Comparison of ENCODE assay signal across 8 cellular contexts in the genomic region with DNA sequence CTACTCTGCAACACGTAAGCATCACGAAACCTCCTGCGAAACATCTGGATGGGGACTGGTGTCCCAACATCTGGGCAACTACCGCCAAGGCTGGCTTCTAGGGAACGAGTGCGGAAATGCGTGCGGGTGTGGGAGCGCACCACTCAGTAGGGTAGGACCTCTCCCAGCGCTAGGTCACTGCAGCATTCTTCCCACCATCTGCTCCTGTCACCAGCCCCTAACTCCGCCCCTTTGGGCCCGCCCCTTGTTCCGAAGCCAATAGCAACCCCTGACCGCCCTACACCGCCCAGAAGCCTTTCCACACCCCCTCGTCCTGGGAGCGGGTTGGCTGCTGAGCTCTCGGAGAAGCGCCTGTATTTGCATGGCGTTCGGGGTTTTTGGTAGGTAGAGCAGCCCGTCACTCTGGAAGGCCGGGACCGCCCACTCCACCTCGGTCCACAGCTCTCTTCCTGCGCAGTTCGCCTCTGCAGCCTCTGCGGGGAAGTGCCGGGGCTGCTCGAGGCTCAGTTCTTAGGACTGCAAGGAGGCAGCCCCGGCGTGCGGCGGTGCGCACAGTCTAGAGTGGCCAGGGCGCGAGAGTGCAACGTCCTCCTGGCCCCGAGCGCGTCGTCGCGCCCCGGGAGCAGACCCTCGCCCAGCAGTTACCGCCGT. TPM values are rescaled to one million over a fixed set of nuclear protein-coding genes. Genes with fewer than 3 reads are reported as not detected.
A peak's percentile ranks its signal among the peaks of the same experiment; 100 is the strongest.
DNase-seq lines count a peak whose midpoint lies in the region; ATAC-seq, FAIRE-seq and TF ChIP-seq lines count a peak whose summit lies in the region.

HS3ST3B1 (plus strand) TSS at position 454 of the 651 bp plus-strand sequence. CDS start 438 bp downstream, outside the sequence.

- peaks cover 3% of the 10 kb centered on the region for H3K36me3 ChIP-seq in CD4-positive, CD25-positive, alpha-beta regulatory T cell (ENCODE audit: control insufficient read depth, insufficient read depth, low read length)
- H3K36me3 ChIP-seq in NT2/D1 (ENCODE audit: insufficient read depth, insufficient read length, low read length): no peaks in the 10 kb centered on the region
- H3K36me3 ChIP-seq in endothelial cell of umbilical vein (ENCODE audit: control insufficient read depth in 2 of 2, extremely low read depth in 1 of 2, insufficient read depth in 2 of 2, low read length in 2 of 2): no peaks in the 10 kb centered on the region
- no peaks in the 10 kb centered on the region for H3K36me3 ChIP-seq in mesodermal cell (ENCODE audit: control insufficient read depth, insufficient read depth, low read length)

- DNase-seq in CD4-positive, CD25-positive, alpha-beta regulatory T cell: peak; percentile 99 to 100 (median 100)
- DNase-seq in NT2/D1 (ENCODE audit: low read depth, low spot score) (peak; percentile 95), endothelial cell of umbilical vein (ENCODE audit: low read depth, low spot score) (peak; percentile 89)
- DNase-seq in activated CD8-positive, alpha-beta memory T cell treated with anti-CD3 and anti-CD28 coated beads, Interleukin-2, amount 50 U/mL, for 4 hours: peak; percentile 99
- peak; percentile 99 for DNase-seq in stimulated activated CD8-positive, alpha-beta memory T cell treated with anti-CD3 and anti-CD28 coated beads, Interleukin-15, amount 100 ng/mL, for 1 hour (ENCODE audit: low read depth)

- H3K36me3 Mint-ChIP-seq in CD4-positive, CD25-positive, alpha-beta regulatory T cell: peaks cover 18% of the 10 kb centered on the region

- peaks cover 0 to 5% (median 0%) of the 10 kb centered on the region in 7 donors for H3K9me3 Mint-ChIP-seq in CD4-positive, CD25-positive, alpha-beta regulatory T cell

- no peaks in the 10 kb centered on the region for H4K20me1 ChIP-seq in endothelial cell of umbilical vein (replicated peaks; ENCODE audit: control insufficient read depth, extremely low read depth, insufficient read depth, low read length)

- H3K4me1 ChIP-seq in CD4-positive, CD25-positive, alpha-beta regulatory T cell (ENCODE audit: control insufficient read depth, insufficient read depth, low read length, poor library complexity, severe bottlenecking): peaks cover 70% of the 10 kb centered on the region
- peaks cover 12% of the 10 kb centered on the region for H3K4me1 ChIP-seq in NT2/D1 (ENCODE audit: insufficient read depth, insufficient read length)
- H3K4me1 ChIP-seq in endothelial cell of umbilical vein (ENCODE audit: control insufficient read depth, extremely low read depth, insufficient read depth, low read length): peaks cover 23% of the 10 kb centered on the region
- H3K4me1 ChIP-seq in mesodermal cell (ENCODE audit: control insufficient read depth, insufficient read depth, low read length, poor library complexity, severe bottlenecking): peaks cover 7% of the 10 kb centered on the region

- peaks cover 12% of the 10 kb centered on the region for H3K27me3 ChIP-seq in CD4-positive, CD25-positive, alpha-beta regulatory T cell (ENCODE audit: control insufficient read depth, insufficient read depth, low read length)
- H3K27me3 ChIP-seq in NT2/D1 (ENCODE audit: insufficient read depth, insufficient read length) (peaks cover 97% of the 10 kb centered on the region), endothelial cell of umbilical vein (ENCODE audit: control insufficient read depth in 2 of 2, insufficient read depth in 2 of 2, low read length in 2 of 2) (peaks cover 72 to 96% of the 10 kb centered on the region in 2 experiments)

- no peak for TF ChIP-seq POLR2A in endothelial cell of umbilical vein (IDR thresholded peaks at IDR 0.05; ENCODE audit: low read depth, low read length)

- BruUV-seq in endothelial cell of umbilical vein (replicated peaks; lab: Mats Ljungman, UMichigan): no TSS peak

- H3K4me3 Mint-ChIP-seq in CD4-positive, CD25-positive, alpha-beta regulatory T cell: peak within 1 kb of the TSS; percentile 92 to 98 (median 96)

- POLR2A ChIA-PET in endothelial cell of umbilical vein (lab: Charles Lee): no interaction called here

- peak; percentile 89 for FAIRE-seq in endothelial cell of umbilical vein (lab: Jason Lieb, UNC)

- 0% methylated on average over 33 to 38 of the region's 48 CpGs for WGBS in mesodermal cell (ENCODE audit: insufficient coverage in 2 of 2), 2 experiments

- peaks cover 44% of the 10 kb centered on the region for H3K27me3 Mint-ChIP-seq in CD4-positive, CD25-positive, alpha-beta regulatory T cell

- intact Hi-C loops in endothelial cell of umbilical vein (cut with micrococcal nuclease): loop anchor here (1.0 to 10.0 kb wide), 3 partner anchors 209 to 624 kb away; no protein-coding TSS in a partner anchor

- H3K9ac ChIP-seq in NT2/D1 (ENCODE audit: insufficient read length, low read depth) (peak within 1 kb of the TSS; percentile 65), endothelial cell of umbilical vein (replicated peaks; ENCODE audit: extremely low read depth, insufficient read depth, low read length) (no peak within 1 kb of the TSS)

- no peaks in the 10 kb centered on the region for H3K9me1 ChIP-seq in endothelial cell of umbilical vein (replicated peaks; ENCODE audit: control insufficient read depth, extremely low read depth, insufficient read depth, low read length)

- H3K9me3 ChIP-seq in CD4-positive, CD25-positive, alpha-beta regulatory T cell (ENCODE audit: control insufficient read depth in 2 of 2, low read length in 2 of 2): no peaks in the 10 kb centered on the region
- H3K9me3 ChIP-seq in NT2/D1 (ENCODE audit: insufficient read depth, low read length) (no peaks in the 10 kb centered on the region), endothelial cell of umbilical vein (replicated peaks; ENCODE audit: control insufficient read depth, insufficient read depth, low read length) (no peaks in the 10 kb centered on the region), mesodermal cell (ENCODE audit: control insufficient read depth, low read length) (no peaks in the 10 kb centered on the region)

- H3K4me2 ChIP-seq in endothelial cell of umbilical vein (ENCODE audit: insufficient read depth, low read length): peak within 1 kb of the TSS; percentile 61

- peak; percentile 85 for ATAC-seq in CD4-positive, CD25-positive, alpha-beta regulatory T cell (ENCODE audit: low read depth in 2 of 2)
- peak; percentile 77 for ATAC-seq in GM19455 (IDR thresholded peaks at IDR 0.05; ENCODE audit: unreplicated experiment)
- ATAC-seq in HG03575 (IDR thresholded peaks at IDR 0.05; ENCODE audit: extremely low read depth, insufficient number of reproducible peaks, low FRiP score, unreplicated experiment): peak; percentile 80

- CTCF ChIA-PET in endothelial cell of umbilical vein (lab: Charles Lee): interaction anchor here (0.8 to 2.8 kb wide), 5 partner anchors 42 to 1269 kb away, joined by 3 to 66 read pairs (median 5); no protein-coding TSS in a partner anchor

- H3K79me2 ChIP-seq in endothelial cell of umbilical vein (ENCODE audit: control insufficient read depth, insufficient read depth, low read length): no peaks in the 10 kb centered on the region

- TF ChIP-seq CTCF in endothelial cell of umbilical vein (IDR thresholded peaks at IDR 0.05; ENCODE audit: extremely low read depth in 1 of 2, insufficient read depth in 1 of 2, low read depth in 1 of 2, low read length in 2 of 2): no peak

- dilution Hi-C loops in endothelial cell of umbilical vein (cut with MboI; ENCODE audit: extremely low pct_ligation_motif_present, low sequenced_read_pairs): no loop called here

- H3K27ac ChIP-seq in CD4-positive, CD25-positive, alpha-beta regulatory T cell (ENCODE audit: insufficient read depth, low read length, poor library complexity, severe bottlenecking): peak within 1 kb of the TSS; percentile 84
- H3K27ac ChIP-seq in endothelial cell of umbilical vein (ENCODE audit: insufficient read depth, low read depth, low read length): no peak within 1 kb of the TSS
- H3K27ac ChIP-seq in mesodermal cell (ENCODE audit: low read depth, low read length, severe bottlenecking): peak within 1 kb of the TSS; percentile 71

- H3K27ac Mint-ChIP-seq in CD4-positive, CD25-positive, alpha-beta regulatory T cell: peak within 1 kb of the TSS; percentile 77 to 96 (median 96)

- H2AFZ ChIP-seq in endothelial cell of umbilical vein (ENCODE audit: low read depth, low read length): peak within 1 kb of the TSS; percentile 52

- peaks cover 5 to 64% (median 38%) of the 10 kb centered on the region in 4 donors for H3K4me1 Mint-ChIP-seq in CD4-positive, CD25-positive, alpha-beta regulatory T cell

- H3K4me3 ChIP-seq in CD4-positive, CD25-positive, alpha-beta regulatory T cell (ENCODE audit: low read depth, low read length): peak within 1 kb of the TSS; percentile 94
- H3K4me3 ChIP-seq in NT2/D1 (ENCODE audit: insufficient read length, low read depth) (peak within 1 kb of the TSS; percentile 66), endothelial cell of umbilical vein (replicated peaks in 1 of 3; ENCODE audit: insufficient read depth in 1 of 3, low read depth in 1 of 3, low read length in 3 of 3) (peak within 1 kb of the TSS in 1 of 3 experiments; percentile 24), mesodermal cell (ENCODE audit: extremely low read depth, insufficient read depth, low read length, poor library complexity, severe bottlenecking) (peak within 1 kb of the TSS; percentile 70)

TF ChIP-seq in endothelial cell of umbilical vein, 7 proteins besides CTCF, POLR2A, EP300 and RAD21:
- TF ChIP-seq EZH2 (IDR thresholded peaks at IDR 0.05; ENCODE audit: borderline replicate concordance, low read depth, low read length, severe bottlenecking): peak; percentile 4
- no peak for TF ChIP-seq JUN (IDR thresholded peaks at IDR 0.05; ENCODE audit: borderline replicate concordance, insufficient read depth, insufficient read length, low read depth)
TF ChIP-seq in endothelial cell of umbilical vein: peak in this region for 1.

RNA-seq across cellular contexts. Expression of gene HS3ST3B1, which starts in this region (rescaled TPM):
- 47.8 TPM for total RNA-seq in CD4-positive, CD25-positive, alpha-beta regulatory T cell
- 10 to 100 TPM; 22.7 to 36.9 (median 25.0) TPM for polyA plus RNA-seq in CD4-positive, CD25-positive, alpha-beta regulatory T cell
- not detected in 2 replicates for total RNA-seq in endothelial cell of umbilical vein
- not detected in 2 replicates for polyA plus RNA-seq in endothelial cell of umbilical vein
- not detected in 2 replicates for polyA plus RNA-seq in endothelial cell of umbilical vein (2011; cell fraction: cytosol; rRNA removed)
- polyA plus RNA-seq in endothelial cell of umbilical vein (2011; cell fraction: nucleus; rRNA removed): not detected in 2 replicates
- not detected in 2 replicates for polyA plus RNA-seq in endothelial cell of umbilical vein (2012)
- 0.12 TPM in 1 of 2 replicates, not detected in the other for polyA minus RNA-seq in endothelial cell of umbilical vein
- not detected for polyA minus RNA-seq in endothelial cell of umbilical vein (2011; cell fraction: cytosol; rRNA and poly(A)+ RNA removed)
- not detected in 2 replicates for polyA minus RNA-seq in endothelial cell of umbilical vein (2011; cell fraction: nucleus; rRNA and poly(A)+ RNA removed)
- 12.2 TPM for polyA plus RNA-seq in mesodermal cell (2013, experiment 1 of 2)
- 9.6 TPM for polyA plus RNA-seq in mesodermal cell (2013, experiment 2 of 2)

Comparison
In these comparisons a context has a peak if more than half of its experiments do, and no peak if none do; other contexts are left out.
1. RNA of gene HS3ST3B1 (total RNA-seq): 47.8 TPM in CD4-positive, CD25-positive, alpha-beta regulatory T cell (single experiment); not detected in endothelial cell of umbilical vein; every median in the first group is over 10 times any median in the second.
2. RNA of gene HS3ST3B1 (polyA plus RNA-seq): 22.7 to 36.9 TPM in CD4-positive, CD25-positive, alpha-beta regulatory T cell; not detected in endothelial cell of umbilical vein; every median in the first group is over 10 times any median in the second.
3. Peak in DNase-seq and H3K4me2 ChIP-seq in endothelial cell of umbilical vein; RNA of the gene not detected or under 1 TPM.
4. Peak in every context shown above with its lines, with median percentiles within 50 percentile points of each other: ATAC-seq and DNase-seq.